In genomic region chr19:6632002-6632621, GRCh38 we compare ENCODE assay signal across 8 cellular contexts. TPM values are rescaled to one million over a fixed set of nuclear protein-coding genes. Genes with fewer than 3 reads are reported as not detected.
A peak's percentile ranks its signal among the peaks of the same experiment; 100 is the strongest.
DNase-seq lines count a peak whose midpoint lies in the region; ATAC-seq and TF ChIP-seq lines count a peak whose summit lies in the region.

No MANE protein-coding gene starts in this region.

- H3K9me3 Mint-ChIP-seq in Calu3 (ENCODE audit: low read depth, unreplicated experiment) (peaks cover under 1% of the 10 kb centered on the region), nephron progenitor cell (peaks cover 54% of the 10 kb centered on the region)

- H3K27me3 ChIP-seq in stomach, result peaks cover 0 to 17% (median 0%) of the 10 kb centered on the region in 3 donors

- peaks cover 12% of the 10 kb centered on the region for H3K27me3 Mint-ChIP-seq in Calu3 (ENCODE audit: unreplicated experiment)
- H3K27me3 Mint-ChIP-seq in nephron progenitor cell (ENCODE audit: low read depth, poor library complexity), result peaks cover 14% of the 10 kb centered on the region

- H3K4me3 Mint-ChIP-seq in Calu3 (ENCODE audit: low read depth, unreplicated experiment) (no peak overlapping the region), nephron progenitor cell (no peak overlapping the region)

- TF ChIP-seq POLR2A in stomach (IDR thresholded peaks at IDR 0.05), result no peak

- H3K27ac ChIP-seq in stomach, result no peak overlapping the region

- H3K27ac Mint-ChIP-seq in Calu3 (ENCODE audit: unreplicated experiment) (no peak overlapping the region), nephron progenitor cell (no peak overlapping the region)

- TF ChIP-seq EP300 in stomach (IDR thresholded peaks at IDR 0.05), result no peak

- DNase-seq in Calu3 (peak; percentile 75), HuH-7 (ENCODE audit: low spot score) (peak; percentile 19), OCI-M1 (lab: John Stamatoyannopoulos, UW) (peak; percentile 83), activated T-cell treated with anti-CD3 and anti-CD28 coated beads for 4 hours (peak; percentile 90), fibroblast of gingiva (ENCODE audit: low read depth) (peak; percentile 58), nephron progenitor cell (peak; percentile 74), stomach (peak; percentile 72)

- H3K36me3 Mint-ChIP-seq in Calu3 (ENCODE audit: insufficient read depth, unreplicated experiment), result no peaks in the 10 kb centered on the region
- no peaks in the 10 kb centered on the region for H3K36me3 Mint-ChIP-seq in nephron progenitor cell (ENCODE audit: low read depth)

- H3K4me3 ChIP-seq in stomach, result no peak overlapping the region

- CTCF ChIA-PET in Calu3 (lab: Charles Lee), result interaction anchor here (0.6 kb wide), 1 partner anchor 655 kb away, joined by 4 read pairs; no protein-coding TSS in a partner anchor

- 41 to 43% (median 42%) methylated on average over 12 of the region's 12 CpGs for WGBS in stomach, 5 donors

- no peaks in the 10 kb centered on the region for H3K36me3 ChIP-seq in stomach

- H3K9me3 ChIP-seq in stomach, result no peaks in the 10 kb centered on the region

- no TSS peak for BruUV-seq in Calu3 (replicated peaks; lab: Mats Ljungman, UMichigan)

- H3K4me1 ChIP-seq in stomach, result peaks cover 0 to 5% (median 1%) of the 10 kb centered on the region in 4 donors

- ATAC-seq in GM21447 (IDR thresholded peaks at IDR 0.05; ENCODE audit: unreplicated experiment), result no peak

- TF ChIP-seq CTCF in Calu3 (IDR thresholded peaks at IDR 0.05; ENCODE audit: unreplicated experiment) (peak; percentile 17), nephron progenitor cell (IDR thresholded peaks at IDR 0.05) (peak; percentile 83), stomach (IDR thresholded peaks at IDR 0.05) (peak in 5 of 7 experiments; percentile 70 to 87 (median 72))

- intact Hi-C loops in Calu3 (cut with micrococcal nuclease; ENCODE audit: unreplicated experiment), result loop anchor here (2.0 kb wide), 3 partner anchors 71 to 231 kb away; no protein-coding TSS in a partner anchor
- intact Hi-C loops in stomach (cut with DNase I; ENCODE audit: low total_unique reads), result loop anchor here (10.0 kb wide), 2 partner anchors 117 to 223 kb away; no protein-coding TSS in a partner anchor

- H3K4me1 Mint-ChIP-seq in Calu3 (ENCODE audit: low read depth, unreplicated experiment), result peaks cover 10% of the 10 kb centered on the region
- H3K4me1 Mint-ChIP-seq in nephron progenitor cell, result no peaks in the 10 kb centered on the region

RNA-seq across cellular contexts. Expression of gene TNFSF14, which starts 37.8 kb away (rescaled TPM):
- total RNA-seq in Calu3 (2022) (4.3 TPM in 2 replicates), stomach (10 to 100 TPM in 1 of 5 donors, 1 to 10 TPM in 1, under 1 TPM in 1, not detected in 2; 0.14 to 60.1 (median 1.1) TPM)
- 1 to 10 TPM in 1 of 3 donors, under 1 TPM in 2; 0.56 to 1.1 (median 0.60) TPM for polyA plus RNA-seq in stomach

RNA-seq across cellular contexts. Expression of gene CD70, which starts 41.2 kb away (rescaled TPM):
- total RNA-seq in Calu3 (2022) (0.68 TPM in 1 of 2 replicates, not detected in the other), stomach (not detected)
- polyA plus RNA-seq in stomach, result under 1 TPM in 1 of 3 donors, not detected in 2; 0.18 TPM

Comparison
In these comparisons a context has a peak if more than half of its experiments do, and no peak if none do; other contexts are left out.
1. DNase-seq: peak in every context shown above with its lines; median percentile 90 in activated T-cell treated with anti-CD3 and anti-CD28 coated beads for 4 hours; 83 in OCI-M1; 75 in Calu3; 74 in nephron progenitor cell; 72 in stomach; 58 in fibroblast of gingiva; 19 in HuH-7.
2. CTCF ChIP-seq: peak in every context shown above with its lines; median percentile 83 in nephron progenitor cell; 72 in stomach; 17 in Calu3.